12 cellular contexts compared by ENCODE assay signal in genomic region chr3:11769704-11770103, GRCh38.
DNase-seq lines count a peak whose midpoint lies in the region; ATAC-seq and TF ChIP-seq lines count a peak whose summit lies in the region.
"Had no signal": no experiment of that assay in that cellular context is flagged by ENCODE, and none has a peak within 500 bp of the region (broad histone marks: within the 10 kb centered on the region; RNA-seq: fewer than 3 reads in every experiment).

No MANE protein-coding gene starts in this region.

- no peaks in the 10 kb centered on the region for H3K27me3 Mint-ChIP-seq in activated naive CD4-positive, alpha-beta T cell treated with anti-CD3 and anti-CD28 coated beads, Interleukin-2, amount 50 U/mL, for 24 hours
- H3K27me3 Mint-ChIP-seq: naive thymus-derived CD8-positive, alpha-beta T cell had no signal

- WGBS in hepatocyte (ENCODE audit: low lambda C conversion rate, missing lambda C conversion rate): 84% methylated on average over 5 of the region's 5 CpGs
- WGBS in suprapubic skin: 49% methylated on average over 5 of the region's 5 CpGs

- H2AFZ ChIP-seq in SU-DHL-6 (ENCODE audit: low read depth, low read length, severe bottlenecking) (peak overlapping the region; percentile 87), hepatocyte (no peak overlapping the region)

- H3K4me1 ChIP-seq in hepatocyte (ENCODE audit: insufficient read depth): peaks cover 11% of the 10 kb centered on the region
- peaks cover 35% of the 10 kb centered on the region for H3K4me1 ChIP-seq in suprapubic skin

- H3K36me3 Mint-ChIP-seq in activated naive CD4-positive, alpha-beta T cell treated with anti-CD3 and anti-CD28 coated beads, Interleukin-2, amount 50 U/mL, for 24 hours: peaks cover 2% of the 10 kb centered on the region
- H3K36me3 Mint-ChIP-seq: naive thymus-derived CD8-positive, alpha-beta T cell had no signal

- no peaks in the 10 kb centered on the region for H3K36me3 ChIP-seq in SU-DHL-6 (ENCODE audit: low read length)
- H3K36me3 ChIP-seq in hepatocyte (replicated peaks; ENCODE audit: insufficient read depth, low read depth): no peaks in the 10 kb centered on the region
- H3K36me3 ChIP-seq in suprapubic skin: no peaks in the 10 kb centered on the region
- H3K36me3 ChIP-seq: esophagus muscularis mucosa, left lung, SJCRH30 had no signal

- no peak for TF ChIP-seq EP300 in suprapubic skin (IDR thresholded peaks at IDR 0.05)

- H3K9me3 ChIP-seq in SU-DHL-6 (ENCODE audit: insufficient read depth, low read length) (no peaks in the 10 kb centered on the region), hepatocyte (ENCODE audit: low read depth) (no peaks in the 10 kb centered on the region), suprapubic skin (no peaks in the 10 kb centered on the region)
- H3K9me3 ChIP-seq: esophagus muscularis mucosa, left lung, SJCRH30 had no signal

- H3K9me2 ChIP-seq in SU-DHL-6 (replicated peaks; ENCODE audit: insufficient read depth, low read length) (no peaks in the 10 kb centered on the region), hepatocyte (replicated peaks; ENCODE audit: insufficient read depth) (no peaks in the 10 kb centered on the region)

- H3K27me3 ChIP-seq in SU-DHL-6 (ENCODE audit: low read length): no peaks in the 10 kb centered on the region
- H3K27me3 ChIP-seq in hepatocyte: no peaks in the 10 kb centered on the region
- H3K27me3 ChIP-seq in suprapubic skin: no peaks in the 10 kb centered on the region
- H3K27me3 ChIP-seq: esophagus muscularis mucosa, left lung, SJCRH30 had no signal

- H3K4me2 ChIP-seq in SU-DHL-6 (ENCODE audit: low read depth, low read length, poor library complexity, severe bottlenecking) (peak overlapping the region; percentile 57), hepatocyte (peak overlapping the region; percentile 67)

- H3K4me3 ChIP-seq in SU-DHL-6 (ENCODE audit: insufficient read depth, low read length, poor library complexity, severe bottlenecking): no peak overlapping the region
- no peak overlapping the region for H3K4me3 ChIP-seq in hepatocyte
- no peak overlapping the region for H3K4me3 ChIP-seq in suprapubic skin
- H3K4me3 ChIP-seq: left lung had no signal

- 0 out of 2 replicates have a peak, but pooled peaks cover 3% of the 10 kb centered on the region for H3F3A ChIP-seq in SU-DHL-6 (ENCODE audit: insufficient read depth)

- H3K79me2 ChIP-seq in SU-DHL-6 (ENCODE audit: insufficient read depth, low read length) (no peaks in the 10 kb centered on the region), hepatocyte (no peaks in the 10 kb centered on the region)

- H3K4me1 Mint-ChIP-seq in activated naive CD4-positive, alpha-beta T cell treated with anti-CD3 and anti-CD28 coated beads, Interleukin-2, amount 50 U/mL, for 24 hours: peaks cover 25% of the 10 kb centered on the region

- no peak for TF ChIP-seq POLR2A in suprapubic skin (IDR thresholded peaks at IDR 0.05)
- no peak for TF ChIP-seq POLR2A in erythroblast (IDR thresholded peaks at IDR 0.05; ENCODE audit: low read length)

- peak overlapping the region; percentile 15 for H3K4me3 Mint-ChIP-seq in activated naive CD4-positive, alpha-beta T cell treated with anti-CD3 and anti-CD28 coated beads, Interleukin-2, amount 50 U/mL, for 24 hours

- no peak for ATAC-seq in GM21723 (IDR thresholded peaks at IDR 0.05; ENCODE audit: unreplicated experiment)

- no peaks in the 10 kb centered on the region for H4K20me1 ChIP-seq in SU-DHL-6 (ENCODE audit: low read depth, low read length)
- H4K20me1 ChIP-seq in hepatocyte (ENCODE audit: insufficient read depth, poor library complexity, severe bottlenecking): no peaks in the 10 kb centered on the region

- DNase-seq in activated naive CD4-positive, alpha-beta T cell (lab: John Stamatoyannopoulos, UW): no peak
- DNase-seq in hepatocyte (ENCODE audit: low spot score) (no peak), suprapubic skin (ENCODE audit: low spot score in 2 of 2) (no peak), MV-4-11 (lab: John Stamatoyannopoulos, UW) (no peak), erythroblast (lab: John Stamatoyannopoulos, UW) (no peak)

- TF ChIP-seq CTCF in SU-DHL-6 (IDR thresholded peaks at IDR 0.05; ENCODE audit: insufficient read depth, low read length, poor library complexity, severe bottlenecking) (no peak), hepatocyte (IDR thresholded peaks at IDR 0.05; ENCODE audit: poor library complexity) (no peak), suprapubic skin (IDR thresholded peaks at IDR 0.05) (no peak)

- H3K27ac ChIP-seq in SU-DHL-6 (ENCODE audit: low read depth, low read length) (no peak overlapping the region), hepatocyte (peak overlapping the region; percentile 74), suprapubic skin (peak overlapping the region; percentile 93)
- H3K27ac ChIP-seq: esophagus muscularis mucosa, SJCRH30 had no signal

- H3K9me3 Mint-ChIP-seq in activated naive CD4-positive, alpha-beta T cell treated with anti-CD3 and anti-CD28 coated beads, Interleukin-2, amount 50 U/mL, for 24 hours: no peaks in the 10 kb centered on the region
- H3K9me3 Mint-ChIP-seq: naive thymus-derived CD8-positive, alpha-beta T cell had no signal

- H3K9ac ChIP-seq in SU-DHL-6 (ENCODE audit: low read length): peak overlapping the region; percentile 38; the same call in 1 of the 2 replicates

- no peak overlapping the region for H3K27ac Mint-ChIP-seq in activated naive CD4-positive, alpha-beta T cell treated with anti-CD3 and anti-CD28 coated beads, Interleukin-2, amount 50 U/mL, for 24 hours
